ENCODE assay signal across 1 cellular context in genomic region chr5:158897444-158898160, GRCh38.
TF ChIP-seq lines count a peak whose summit lies in the region.

No MANE protein-coding gene starts in this region.

TF ChIP-seq in GM12878, 131 proteins besides CTCF, POLR2A, EP300 and RAD21 (continued from another document):
- TF ChIP-seq MEF2A (IDR thresholded peaks at IDR 0.05; ENCODE audit: insufficient read depth, low read depth, low read length) (no peak), NFIC (IDR thresholded peaks at IDR 0.05; ENCODE audit: low read depth, low read length) (no peak), RELA (IDR thresholded peaks at IDR 0.05; ENCODE audit: borderline replicate concordance, partially characterized antibody) (no peak), ZNF207 (IDR thresholded peaks at IDR 0.05; ENCODE audit: borderline replicate concordance) (peak; percentile 52; the same call in 1 of the 2 replicates), TAF1 (IDR thresholded peaks at IDR 0.05; ENCODE audit: borderline replicate concordance, low read depth, low read length) (no peak), ATF2 (IDR thresholded peaks at IDR 0.05; ENCODE audit: low read length) (no peak), HCFC1 (IDR thresholded peaks at IDR 0.05; ENCODE audit: low read length) (no peak), HDGF (IDR thresholded peaks at IDR 0.05) (no peak), CHD2 (IDR thresholded peaks at IDR 0.05; ENCODE audit: borderline replicate concordance, low read depth, low read length) (peak; percentile 25; the same call in 1 of the 2 replicates)
TF ChIP-seq in GM12878: peak in this region for 25.
